In the genomic region with DNA sequence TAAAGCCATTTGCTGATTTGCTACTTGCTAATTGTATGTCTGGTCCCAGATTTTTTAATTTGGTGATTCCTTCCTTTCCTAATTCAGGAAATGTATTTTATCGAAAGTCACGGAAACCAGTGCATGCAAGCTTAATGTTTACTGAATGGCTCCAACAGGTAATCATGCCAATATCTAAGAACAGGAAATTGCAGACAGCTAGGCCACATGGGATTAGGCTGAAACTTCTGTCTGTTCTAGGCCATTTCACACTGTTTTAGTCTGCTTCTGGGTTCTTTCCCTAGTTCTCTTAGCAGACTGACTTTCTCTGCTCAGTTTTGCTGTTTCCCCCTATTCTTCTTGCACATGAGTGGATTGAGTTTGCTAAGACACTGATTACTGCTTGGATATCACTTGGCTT, we compare ENCODE assay signal across 18 cellular contexts.
DNase-seq lines count a peak whose midpoint lies in the region; ATAC-seq and TF ChIP-seq lines count a peak whose summit lies in the region.
"Had no signal": no experiment of that assay in that cellular context is flagged by ENCODE, and none has a peak within 500 bp of the region (broad histone marks: within the 10 kb centered on the region; RNA-seq: fewer than 3 reads in every experiment).

No MANE protein-coding gene starts in this region.

- no peaks in the 10 kb centered on the region for H3K36me3 ChIP-seq in OCI-LY7 (ENCODE audit: insufficient read depth, low read length)
- no peaks in the 10 kb centered on the region for H3K36me3 ChIP-seq in adrenal gland (replicated peaks in 1 of 2)
- H3K36me3 ChIP-seq in stomach, result no peaks in the 10 kb centered on the region
- H3K36me3 ChIP-seq: SJSA1 had no signal

- TF ChIP-seq POLR2A in adrenal gland (IDR thresholded peaks at IDR 0.05) (no peak), stomach (IDR thresholded peaks at IDR 0.05) (no peak)

- H3K27ac ChIP-seq in OCI-LY7 (ENCODE audit: low read depth, low read length, poor library complexity, severe bottlenecking) (peak overlapping the region; percentile 28), adrenal gland (no peak overlapping the region), stomach (no peak overlapping the region)
- H3K27ac ChIP-seq: SJSA1 had no signal

- POLR2A ChIA-PET in OCI-LY7 (lab: Charles Lee), result no interaction called here

- peak overlapping the region; percentile 48; the same call in 1 of the 2 replicates for H2AFZ ChIP-seq in OCI-LY7 (ENCODE audit: low read length)

- DNase-seq in OCI-LY7 (ENCODE audit: low spot score) (peak; percentile 54), adrenal gland (no peak), stomach (no peak)
- no peak for DNase-seq in activated CD8-positive, alpha-beta memory T cell treated with anti-CD3 and anti-CD28 coated beads for 24 hours
- DNase-seq: Calu3; CD4-positive, alpha-beta memory T cell; DMS53; H9; NCI-H187 treated with DMSO at 0.1 percent for 48 hours; NCI-H345; NCI-H526; NK-92 treated with Interleukin-12 subunit alpha and Interleukin-12 subunit beta, amount 100 ng/mL, for 24 hours; PC-3; T-helper 2 cell had no signal

- H3K4me1 ChIP-seq in OCI-LY7 (ENCODE audit: insufficient read depth, low read length, poor library complexity, severe bottlenecking) (peaks cover 74% of the 10 kb centered on the region), adrenal gland (replicated peaks in 1 of 2) (no peaks in the 10 kb centered on the region), stomach (no peaks in the 10 kb centered on the region)
- H3K4me1 ChIP-seq: SJSA1 had no signal

- H3K27me3 ChIP-seq in adrenal gland, result no peaks in the 10 kb centered on the region
- H3K27me3 ChIP-seq in stomach, result no peaks in the 10 kb centered on the region
- H3K27me3 ChIP-seq: SJSA1 had no signal

- BruUV-seq in OCI-LY7 (replicated peaks; lab: Mats Ljungman, UMichigan), result no TSS peak

- CTCF ChIA-PET in OCI-LY7 (lab: Charles Lee; ENCODE audit: unreplicated experiment), result no interaction called here

- intact Hi-C loops in OCI-LY7 (cut with micrococcal nuclease; ENCODE audit: unreplicated experiment) (no loop called here), adrenal gland (cut with DNase I) (no loop called here), stomach (cut with DNase I; ENCODE audit: low total_unique reads) (no loop called here)

- H3K9me3 ChIP-seq in OCI-LY7 (ENCODE audit: low read length) (no peaks in the 10 kb centered on the region), adrenal gland (replicated peaks in 1 of 3) (no peaks in the 10 kb centered on the region), stomach (no peaks in the 10 kb centered on the region)
- H3K9me3 ChIP-seq: SJSA1 had no signal

- no peaks in the 10 kb centered on the region for H3K79me2 ChIP-seq in OCI-LY7 (ENCODE audit: insufficient read depth, low read depth, low read length)

- ATAC-seq in GM18907 (IDR thresholded peaks at IDR 0.05; ENCODE audit: unreplicated experiment) (peak; percentile 62), HG03108 (IDR thresholded peaks at IDR 0.05; ENCODE audit: unreplicated experiment) (peak; percentile 57), GM19351 (IDR thresholded peaks at IDR 0.05; ENCODE audit: unreplicated experiment) (no peak)

- no peak overlapping the region for H3K4me3 ChIP-seq in OCI-LY7 (ENCODE audit: low read depth, low read length, poor library complexity, severe bottlenecking)
- no peak overlapping the region for H3K4me3 ChIP-seq in adrenal gland
- H3K4me3 ChIP-seq in stomach, result no peak overlapping the region
- H3K4me3 ChIP-seq: SJSA1 had no signal

- 73 to 78% (median 76%) methylated on average over 2 of the region's 2 CpGs for WGBS in adrenal gland, 4 donors
- 63 to 87% (median 71%) methylated on average over 2 of the region's 2 CpGs for WGBS in stomach, 5 donors

- TF ChIP-seq CTCF in OCI-LY7 (conservative IDR thresholded peaks at IDR 0.05; ENCODE audit: low read length) (no peak), adrenal gland (IDR thresholded peaks at IDR 0.05) (no peak), stomach (IDR thresholded peaks at IDR 0.05) (no peak)

- H3K4me2 ChIP-seq in OCI-LY7 (ENCODE audit: low read length), result peak overlapping the region; percentile 45

- H4K20me1 ChIP-seq in OCI-LY7 (ENCODE audit: insufficient read depth, low read length), result no peaks in the 10 kb centered on the region

- no peaks in the 10 kb centered on the region for H3K9me2 ChIP-seq in OCI-LY7 (ENCODE audit: insufficient read depth, low read length)

- no peak for TF ChIP-seq EP300 in stomach (IDR thresholded peaks at IDR 0.05)
